Comparison of ENCODE assay signal across 12 cellular contexts in genomic region chr20:35225319-35226125, GRCh38. TPM values are rescaled to one million over a fixed set of nuclear protein-coding genes. Genes with fewer than 3 reads are reported as not detected.
DNase-seq lines count a peak whose midpoint lies in the region; ATAC-seq, FAIRE-seq and TF ChIP-seq lines count a peak whose summit lies in the region.
"Had no signal": no experiment of that assay in that cellular context is flagged by ENCODE, and none has a peak within 500 bp of the region (broad histone marks: within the 10 kb centered on the region; RNA-seq: fewer than 3 reads in every experiment).

No MANE protein-coding gene starts in this region.

- peaks cover 4 to 16% (median 10%) of the 10 kb centered on the region in 4 donors for H3K4me1 Mint-ChIP-seq in CD4-positive, alpha-beta memory T cell
- H3K4me1 Mint-ChIP-seq in H9 (peaks cover 19 to 29% of the 10 kb centered on the region in 2 experiments), brain (peaks cover 26% of the 10 kb centered on the region), mesothelial cell of epicardium (peaks cover 4% of the 10 kb centered on the region)

- H2BK5ac ChIP-seq in H9 (ENCODE audit: insufficient read length, low read length), result no peak overlapping the region

- H4K20me1 ChIP-seq in H9 (ENCODE audit: control insufficient read depth, insufficient read depth, insufficient read length), result no peaks in the 10 kb centered on the region

- H2BK120ac ChIP-seq in H9 (ENCODE audit: low read depth, low read length, poor library complexity, severe bottlenecking), result no peak overlapping the region

- no peak overlapping the region for H2BK20ac ChIP-seq in H9 (ENCODE audit: low read depth, low read length, poor library complexity, severe bottlenecking)

- FAIRE-seq in urothelium cell line (lab: Jason Lieb, UNC), result no peak

- no peak overlapping the region for H4K5ac ChIP-seq in H9 (ENCODE audit: insufficient read length, low read depth, low read length)

- no peaks in the 10 kb centered on the region for H3K9me3 ChIP-seq in CD4-positive, alpha-beta memory T cell (ENCODE audit: control insufficient read depth in 1 of 2, low read length in 2 of 2)
- no peaks in the 10 kb centered on the region for H3K9me3 ChIP-seq in H9 (ENCODE audit: control insufficient read depth, low read depth, low read length)
- H3K9me3 ChIP-seq: neutrophil had no signal

- WGBS in H9 (ENCODE audit: extremely low coverage, insufficient read length, low lambda C conversion rate), result 100% methylated on average over 1 of the region's 9 CpGs

- H2BK12ac ChIP-seq in H9 (ENCODE audit: insufficient read length, low read depth, low read length), result no peak overlapping the region

- no peak overlapping the region for H2BK15ac ChIP-seq in H9 (ENCODE audit: low read depth, low read length)

- H3K27ac ChIP-seq in CD4-positive, alpha-beta memory T cell (ENCODE audit: low read depth, low read length), result no peak overlapping the region
- no peak overlapping the region for H3K27ac ChIP-seq in H9 (ENCODE audit: insufficient read length, low read depth, low read length)
- H3K27ac ChIP-seq: epithelial cell of prostate, neutrophil, RWPE1 had no signal

- no peak overlapping the region for H3K23ac ChIP-seq in H9 (ENCODE audit: insufficient read length, low read depth, low read length)

- H3K9me3 Mint-ChIP-seq in CD4-positive, alpha-beta memory T cell, result peaks cover 0 to 3% (median 0%) of the 10 kb centered on the region in 8 donors
- H3K9me3 Mint-ChIP-seq in H9, result peaks cover 0 to 20% of the 10 kb centered on the region in 2 experiments; a peak in 3 of 5 replicates
- peaks cover 0 to 6% (median 4%) of the 10 kb centered on the region in 5 experiments for H3K9me3 Mint-ChIP-seq in brain
- no peaks in the 10 kb centered on the region for H3K9me3 Mint-ChIP-seq in mesothelial cell of epicardium

- no peak overlapping the region for H3K4me3 ChIP-seq in CD4-positive, alpha-beta memory T cell (ENCODE audit: low read length in 2 of 2)

- H3K79me1 ChIP-seq in H9 (ENCODE audit: insufficient read depth, low read depth, low read length, poor library complexity, severe bottlenecking), result no peaks in the 10 kb centered on the region

- H4K91ac ChIP-seq in H9 (ENCODE audit: insufficient read length, low read depth, low read length), result no peak overlapping the region

- peaks cover 13% of the 10 kb centered on the region for H3K23me2 ChIP-seq in H9 (ENCODE audit: insufficient read length, low read depth, low read length, poor library complexity, severe bottlenecking)

- H3K9ac ChIP-seq in H9 (ENCODE audit: extremely low read depth, insufficient read length, low read length), result peak overlapping the region; percentile 54

- H3K18ac ChIP-seq in H9 (ENCODE audit: insufficient read length, low read depth, low read length), result no peak overlapping the region

- no peak overlapping the region for H4K8ac ChIP-seq in H9 (replicated peaks; ENCODE audit: insufficient read length, low read depth, low read length)

- H3K27me3 Mint-ChIP-seq in CD4-positive, alpha-beta memory T cell, result peaks cover 17 to 29% of the 10 kb centered on the region in 2 donors
- peaks cover 36% of the 10 kb centered on the region for H3K27me3 Mint-ChIP-seq in H9 (ENCODE audit: low read depth)
- peaks cover 37% of the 10 kb centered on the region for H3K27me3 Mint-ChIP-seq in brain
- H3K27me3 Mint-ChIP-seq in mesothelial cell of epicardium (ENCODE audit: low read depth), result peaks cover 60% of the 10 kb centered on the region

- peak overlapping the region; percentile 17 to 85 (median 76) for H3K4me3 Mint-ChIP-seq in CD4-positive, alpha-beta memory T cell
- H3K4me3 Mint-ChIP-seq in H9 (peak overlapping the region; percentile 72 to 88), brain (peak overlapping the region; percentile 76 to 88 (median 77)), mesothelial cell of epicardium (peak overlapping the region; percentile 59)

- H3K56ac ChIP-seq in H9 (ENCODE audit: insufficient read length, low read depth, low read length), result no peak overlapping the region

- H3K27ac Mint-ChIP-seq in CD4-positive, alpha-beta memory T cell, result peak overlapping the region in 2 of 7 donors; percentile 41 to 52
- H3K27ac Mint-ChIP-seq in H9 (no peak overlapping the region), brain (peak overlapping the region in 4 of 5 experiments; percentile 59 to 91 (median 88)), mesothelial cell of epicardium (no peak overlapping the region)

- H3T11ph ChIP-seq in H9 (ENCODE audit: low read length), result no peak overlapping the region

- no peak overlapping the region for H3K14ac ChIP-seq in H9 (ENCODE audit: insufficient read depth, low read length)

- no peak for DNase-seq in CD4-positive, alpha-beta memory T cell
- DNase-seq in H9 (no peak), mesothelial cell of epicardium (ENCODE audit: low spot score in 2 of 2, unreplicated experiment in 2 of 2) (no peak), NCI-H1048 (lab: John Stamatoyannopoulos, UW) (no peak), urothelium cell line (ENCODE audit: low spot score) (no peak)
- DNase-seq: DMS153, NCI-H187 treated with DMSO at 0.1 percent for 48 hours had no signal

- H2AFZ ChIP-seq in H9 (ENCODE audit: low read length), result peak overlapping the region; percentile 10

- H3K4me1 ChIP-seq in CD4-positive, alpha-beta memory T cell (ENCODE audit: insufficient read depth, low read length), result peaks cover 8% of the 10 kb centered on the region
- H3K4me1 ChIP-seq in H9 (ENCODE audit: insufficient read depth, low read length), result no peaks in the 10 kb centered on the region

- peaks cover 8% of the 10 kb centered on the region for H3K27me3 ChIP-seq in CD4-positive, alpha-beta memory T cell (ENCODE audit: insufficient read depth, low read length)
- no peaks in the 10 kb centered on the region for H3K27me3 ChIP-seq in H9 (ENCODE audit: insufficient read depth, low read length)

- intact Hi-C loops in CD4-positive, alpha-beta memory T cell (cut with micrococcal nuclease), result no loop called here

- CTCF ChIA-PET in CD4-positive, alpha-beta memory T cell (lab: Charles Lee; ENCODE audit: partially characterized antibody), result interaction anchor here (0.7 kb wide), 1 partner anchor 129 kb away, joined by 3 read pairs; no protein-coding TSS in a partner anchor

- TF ChIP-seq CTCF in H9 (conservative IDR thresholded peaks at IDR 0.05) (no peak; the same call in 2 of the 3 replicates), brain (conservative IDR thresholded peaks at IDR 0.05) (no peak), mesothelial cell of epicardium (IDR thresholded peaks at IDR 0.05; ENCODE audit: unreplicated experiment) (no peak)

- H3K4ac ChIP-seq in H9 (ENCODE audit: low read depth, low read length), result no peak overlapping the region

- POLR2A ChIA-PET in CD4-positive, alpha-beta memory T cell (lab: Charles Lee; ENCODE audit: partially characterized antibody), result no interaction called here

- peaks cover 7 to 36% of the 10 kb centered on the region in 2 donors for H3K36me3 Mint-ChIP-seq in CD4-positive, alpha-beta memory T cell
- H3K36me3 Mint-ChIP-seq in H9 (ENCODE audit: insufficient read depth in 1 of 3, low read depth in 3 of 3) (peaks cover 0 to 22% (median 3%) of the 10 kb centered on the region in 3 experiments; a peak in 4 of 7 replicates), brain (no peaks in the 10 kb centered on the region), mesothelial cell of epicardium (no peaks in the 10 kb centered on the region)

- H3K79me2 ChIP-seq in H9 (ENCODE audit: insufficient read depth, low read length), result no peaks in the 10 kb centered on the region

- peak overlapping the region; percentile 91 for H3K4me2 ChIP-seq in H9 (ENCODE audit: insufficient read depth, insufficient read length, low read length)

- no peaks in the 10 kb centered on the region for H3K36me3 ChIP-seq in CD4-positive, alpha-beta memory T cell (ENCODE audit: insufficient read depth, low read length)
- H3K36me3 ChIP-seq: neutrophil had no signal

- no peak for ATAC-seq in GM19397 (IDR thresholded peaks at IDR 0.05; ENCODE audit: unreplicated experiment)

- no peak overlapping the region for H2AK5ac ChIP-seq in H9 (ENCODE audit: insufficient read length, low read length)

RNA-seq across cellular contexts. Expression of gene MMP24, which starts 1.0 kb away (rescaled TPM):
- under 1 TPM; 0.12 to 0.19 TPM for total RNA-seq in CD4-positive, alpha-beta memory T cell
- polyA plus RNA-seq in CD4-positive, alpha-beta memory T cell, result under 1 TPM; 0.07 TPM
- 23.0 and 24.7 TPM in 2 replicates for total RNA-seq in H9 (2021)
- 28.6 TPM for polyA plus RNA-seq in brain (ENCODE audit: insufficient read depth, low read depth, low replicate concordance)
- total RNA-seq in mesothelial cell of epicardium, result 0.99 to 1.3 TPM (median 1.1 TPM) in 3 replicates

RNA-seq across cellular contexts. Expression of gene MMP24OS, which starts 52.4 kb away (rescaled TPM):
- 10 to 100 TPM; 76.6 to 91.6 TPM for total RNA-seq in CD4-positive, alpha-beta memory T cell
- 10 to 100 TPM in 1 of 2 donors, 1 to 10 TPM in 1; 4.4 to 17.4 TPM for polyA plus RNA-seq in CD4-positive, alpha-beta memory T cell
- total RNA-seq in H9 (2021), result 43.8 and 45.6 TPM in 2 replicates
- polyA plus RNA-seq in brain (ENCODE audit: insufficient read depth, low read depth, low replicate concordance), result 101 TPM
- total RNA-seq in mesothelial cell of epicardium, result 61.4 to 71.9 TPM (median 66.1 TPM) in 3 replicates

RNA-seq across cellular contexts. Expression of gene PROCR, which starts 53.6 kb away (rescaled TPM):
- total RNA-seq in CD4-positive, alpha-beta memory T cell, result under 1 TPM; 0.42 to 0.61 TPM
- 1 to 10 TPM; 1.9 to 3.6 TPM for polyA plus RNA-seq in CD4-positive, alpha-beta memory T cell
- total RNA-seq in H9 (2021) (5.8 and 6.4 TPM in 2 replicates), mesothelial cell of epicardium (4.0 to 4.7 TPM (median 4.4 TPM) in 3 replicates)
- 5.3 TPM for polyA plus RNA-seq in brain (ENCODE audit: insufficient read depth, low read depth, low replicate concordance)

RNA-seq across cellular contexts. Expression of gene EIF6, which starts 59.0 kb away (rescaled TPM):
- 10 to 100 TPM; 44.0 to 52.3 TPM for total RNA-seq in CD4-positive, alpha-beta memory T cell
- polyA plus RNA-seq in CD4-positive, alpha-beta memory T cell, result 100 to 1,000 TPM; 148 to 189 TPM
- total RNA-seq in H9 (2021), result 150 and 154 TPM in 2 replicates
- 226 TPM for polyA plus RNA-seq in brain (ENCODE audit: insufficient read depth, low read depth, low replicate concordance)
- 104 to 107 TPM (median 106 TPM) in 3 replicates for total RNA-seq in mesothelial cell of epicardium

Comparison
In these comparisons a context has a peak if more than half of its experiments do, and no peak if none do; other contexts are left out.
1. H3K27ac Mint-ChIP-seq: peak in brain (4 of 5); none in H9 (0 of 3) and mesothelial cell of epicardium (single experiment).
2. RNA of gene MMP24, which starts 1.0 kb away (total RNA-seq): 23.0 to 24.7 TPM in H9; 0.99 to 1.3 TPM in mesothelial cell of epicardium and 0.12 to 0.19 TPM in CD4-positive, alpha-beta memory T cell; every median in the first group is over 10 times any median in the second.
3. Peak in every context shown above with its lines, with median percentiles within 50 percentile points of each other: H3K4me3 Mint-ChIP-seq.